Comparison of ENCODE assay signal across 8 cellular contexts in genomic region chr20:34704177-34705007, GRCh38. TPM values are rescaled to one million over a fixed set of nuclear protein-coding genes. Genes with fewer than 3 reads are reported as not detected.
A peak's percentile ranks its signal among the peaks of the same experiment; 100 is the strongest.
DNase-seq lines count a peak whose midpoint lies in the region; TF ChIP-seq lines count a peak whose summit lies in the region.

Gene TP53INP2 (plus strand): TSS chr20:34704344. CDS start chr20:34708740, 4,396 bp downstream.

- H3K27me3 ChIP-seq in neuron (ENCODE audit: insufficient read depth, low read length) (no peaks in the 10 kb centered on the region), stomach smooth muscle (ENCODE audit: control insufficient read depth in 1 of 2, insufficient read depth in 2 of 2, low read length in 2 of 2) (no peaks in the 10 kb centered on the region)

- no peaks in the 10 kb centered on the region for H3K9me3 Mint-ChIP-seq in activated naive CD4-positive, alpha-beta T cell treated with anti-CD3 and anti-CD28 coated beads for 36 hours

- peak within 1 kb of the TSS; percentile 13 for H3K27ac Mint-ChIP-seq in activated naive CD4-positive, alpha-beta T cell treated with anti-CD3 and anti-CD28 coated beads for 36 hours

- H3K27me3 Mint-ChIP-seq in activated naive CD4-positive, alpha-beta T cell treated with anti-CD3 and anti-CD28 coated beads for 36 hours (ENCODE audit: low read depth) = peaks cover 6% of the 10 kb centered on the region

- CTCF ChIA-PET in HEK293 (lab: Yijun Ruan, JAX) = interaction anchor here (0.6 to 1.3 kb wide), 2 partner anchors 41 to 599 kb away, joined by 3 to 4 read pairs; no protein-coding TSS in a partner anchor
- CTCF ChIA-PET in activated naive CD4-positive, alpha-beta T cell treated with anti-CD3 and anti-CD28 coated beads for 36 hours (lab: Charles Lee) = interaction anchor here (0.6 to 7.9 kb wide), 8 partner anchors 9 to 1527 kb away, joined by 3 to 52 read pairs (median 5); partner anchors contain the start of gene DYNLRB1

- in situ Hi-C loops in SK-MEL-5 (cut with HindIII; ENCODE audit: low pct_unique_long_range_greater_than_20kb, low sequenced_read_pairs) = no loop called here

- no peaks in the 10 kb centered on the region for H3K9me3 ChIP-seq in HEK293 (ENCODE audit: control insufficient read depth, insufficient read depth, low read depth, low read length)
- no peaks in the 10 kb centered on the region for H3K9me3 ChIP-seq in neuron (ENCODE audit: low read length)
- no peaks in the 10 kb centered on the region for H3K9me3 ChIP-seq in stomach smooth muscle (ENCODE audit: control insufficient read depth in 2 of 2, low read length in 2 of 2)

- intact Hi-C loops in activated naive CD4-positive, alpha-beta T cell treated with anti-CD3 and anti-CD28 coated beads for 36 hours (cut with micrococcal nuclease) = loop anchor here (1.0 kb wide), 2 partner anchors 27 to 146 kb away; partner anchors contain the start of genes MAP1LC3A and PIGU

- H3K36me3 Mint-ChIP-seq in activated naive CD4-positive, alpha-beta T cell treated with anti-CD3 and anti-CD28 coated beads for 36 hours (ENCODE audit: low read depth) = no peaks in the 10 kb centered on the region

- peak within 1 kb of the TSS; percentile 73 for H3K4me3 ChIP-seq in HEK293 (ENCODE audit: low read depth, low read length)
- H3K4me3 ChIP-seq in NB4 (ENCODE audit: low read depth, low read length) = peak within 1 kb of the TSS; percentile 61
- H3K4me3 ChIP-seq in neuron (ENCODE audit: low read length) = peak within 1 kb of the TSS; percentile 59
- peak within 1 kb of the TSS; percentile 91 to 96 for H3K4me3 ChIP-seq in stomach smooth muscle (ENCODE audit: low read length in 2 of 2)

- H3K9ac ChIP-seq in stomach smooth muscle (ENCODE audit: low read length in 2 of 2) = peak within 1 kb of the TSS; percentile 98

- DNase-seq in EH (ENCODE audit: low read depth) = peak; percentile 91
- DNase-seq in NB4 (ENCODE audit: low read depth) = peak; percentile 90
- DNase-seq in SK-MEL-5 (ENCODE audit: low read depth, low spot score) = peak; percentile 95
- DNase-seq in activated naive CD4-positive, alpha-beta T cell treated with anti-CD3 and anti-CD28 coated beads for 36 hours = peak; percentile 81
- DNase-seq in foreskin melanocyte = peak; percentile 73

- peak; percentile 27 for TF ChIP-seq POLR2A in NB4 (IDR thresholded peaks at IDR 0.05; ENCODE audit: extremely low read depth, insufficient read length)

- peaks cover 10% of the 10 kb centered on the region for H3K4me1 ChIP-seq in HEK293 (ENCODE audit: control insufficient read depth, insufficient read depth, low read length)
- H3K4me1 ChIP-seq in neuron (ENCODE audit: insufficient read depth, low read length) = peaks cover 11% of the 10 kb centered on the region
- peaks cover 51% of the 10 kb centered on the region for H3K4me1 ChIP-seq in stomach smooth muscle (ENCODE audit: control insufficient read depth, insufficient read depth, low read length)

- H3K36me3 ChIP-seq in HEK293 (ENCODE audit: control insufficient read depth in 2 of 2, insufficient read depth in 1 of 2, low read length in 2 of 2) (no peaks in the 10 kb centered on the region), neuron (ENCODE audit: insufficient read depth, low read length) (no peaks in the 10 kb centered on the region), stomach smooth muscle (ENCODE audit: control insufficient read depth in 2 of 2, insufficient read depth in 2 of 2, low read length in 2 of 2) (no peaks in the 10 kb centered on the region)

- POLR2A ChIA-PET in HEK293 (lab: Yijun Ruan, JAX) = interaction anchor here (0.6 to 1.4 kb wide), 4 partner anchors 64 to 146 kb away, joined by 3 to 5 read pairs (median 4); partner anchors contain the start of gene MAP1LC3A

- H3K27ac ChIP-seq in HEK293 (ENCODE audit: extremely low read depth, low read depth, low read length) (peak within 1 kb of the TSS; percentile 80), stomach smooth muscle (ENCODE audit: low read length) (peak within 1 kb of the TSS; percentile 99)

- peak within 1 kb of the TSS; percentile 90 for H3K4me3 Mint-ChIP-seq in activated naive CD4-positive, alpha-beta T cell treated with anti-CD3 and anti-CD28 coated beads for 36 hours

- peak within 1 kb of the TSS; percentile 74 for H2AFZ ChIP-seq in neuron (ENCODE audit: low read depth, low read length)

- TF ChIP-seq CTCF in HEK293 (tag by site-specific recombination; IDR thresholded peaks at IDR 0.05) (no peak), NB4 (IDR thresholded peaks at IDR 0.05; ENCODE audit: low read depth, low read length) (no peak)

- peaks cover 10% of the 10 kb centered on the region for H3K4me1 Mint-ChIP-seq in activated naive CD4-positive, alpha-beta T cell treated with anti-CD3 and anti-CD28 coated beads for 36 hours (ENCODE audit: low read depth)

TF ChIP-seq in HEK293, 187 proteins besides CTCF, POLR2A, EP300 and RAD21 (continues in another document):
- 0 out of 2 replicates have a peak, but pooled peaks have one; percentile 43 for TF ChIP-seq ZNF600 (tag by site-specific recombination; IDR thresholded peaks at IDR 0.05)
- peak; percentile 99 for TF ChIP-seq KLF10 (tag by site-specific recombination; IDR thresholded peaks at IDR 0.05)
- TF ChIP-seq TSHZ1 (tag by site-specific recombination; IDR thresholded peaks at IDR 0.05; ENCODE audit: borderline replicate concordance) = no peak
- TF ChIP-seq ZNF76 (tag by site-specific recombination; IDR thresholded peaks at IDR 0.05; ENCODE audit: borderline replicate concordance, low read depth) = no peak
- TF ChIP-seq ZBTB44 (tag by site-specific recombination; IDR thresholded peaks at IDR 0.05) = no peak
- no peak for TF ChIP-seq REPIN1 (tag by site-specific recombination; IDR thresholded peaks at IDR 0.05; ENCODE audit: low read depth)
- peak; percentile 62 for TF ChIP-seq PRDM10 (tag by site-specific recombination; IDR thresholded peaks at IDR 0.05)

RNA-seq across cellular contexts. Expression of gene TP53INP2, which starts in this region (rescaled TPM):
- total RNA-seq in SK-MEL-5 (2014; rRNA removed; shearing (Covaris generic)) = 6.5 TPM in 2 replicates
- polyA plus RNA-seq in SK-MEL-5 (2015; cell fraction: cytosol; rRNA removed) = 19.9 and 25.8 TPM in 2 replicates
- polyA plus RNA-seq in SK-MEL-5 (2015; cell fraction: nucleus; rRNA removed) = 13.5 and 14.1 TPM in 2 replicates
- 1 to 10 TPM; 1.9 TPM for total RNA-seq in activated naive CD4-positive, alpha-beta T cell treated with anti-CD3 and anti-CD28 coated beads for 36 hours

Comparison
In these comparisons a context has a peak if more than half of its experiments do, and no peak if none do; other contexts are left out.
1. Peak in every context shown above with its lines: DNase-seq, H3K4me3 ChIP-seq and H3K27ac ChIP-seq.